Comparison of ENCODE assay signal across 14 cellular contexts in the genomic region with DNA sequence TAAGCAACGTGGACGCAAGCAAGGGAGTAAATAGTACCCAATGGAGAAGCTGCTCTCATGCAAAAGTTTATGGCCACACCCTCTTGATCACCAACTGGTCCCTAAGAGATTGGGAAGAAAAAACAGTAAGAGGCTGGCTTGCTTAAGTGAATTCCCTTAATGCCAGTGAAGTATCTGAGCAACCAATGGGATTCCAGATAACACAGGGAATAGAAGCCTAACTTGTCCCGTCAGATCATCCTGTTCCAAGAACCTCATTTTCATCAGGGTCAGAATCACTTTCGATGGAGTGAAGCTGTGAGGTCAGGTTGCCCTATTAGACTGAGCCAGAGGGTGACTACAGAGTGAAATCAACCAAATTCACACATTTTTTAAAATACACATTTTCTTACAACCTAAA.
DNase-seq lines count a peak whose midpoint lies in the region; ATAC-seq and TF ChIP-seq lines count a peak whose summit lies in the region.
"Had no signal": no experiment of that assay in that cellular context is flagged by ENCODE, and none has a peak within 500 bp of the region (broad histone marks: within the 10 kb centered on the region; RNA-seq: fewer than 3 reads in every experiment).

No MANE protein-coding gene starts in this region.

- CTCF ChIA-PET in activated CD4-positive, alpha-beta memory T cell treated with anti-CD3 and anti-CD28 coated beads, Interleukin-2, amount 10 ng/mL, durations not matched to agents 7 days and 5 days (lab: Charles Lee) = interaction anchor here (4.4 kb wide), 1 partner anchor 59 kb away, joined by 18 read pairs; no protein-coding TSS in a partner anchor
- CTCF ChIA-PET in activated CD4-positive, alpha-beta memory T cell treated with anti-CD3 and anti-CD28 coated beads for 36 hours (lab: Charles Lee) = interaction anchor here (0.8 to 0.9 kb wide), 3 partner anchors 10 to 58 kb away, joined by 3 to 4 read pairs (median 3); no protein-coding TSS in a partner anchor

- H3K4me3 ChIP-seq in coronary artery = no peak overlapping the region
- no peak overlapping the region for H3K4me3 ChIP-seq in upper lobe of left lung
- H3K4me3 ChIP-seq: GM23338 had no signal

- H3K27me3 Mint-ChIP-seq in activated CD4-positive, alpha-beta memory T cell treated with anti-CD3 and anti-CD28 coated beads, Interleukin-2, amount 10 ng/mL, durations not matched to agents 7 days and 5 days = no peaks in the 10 kb centered on the region
- no peaks in the 10 kb centered on the region for H3K27me3 Mint-ChIP-seq in activated CD4-positive, alpha-beta memory T cell treated with anti-CD3 and anti-CD28 coated beads for 36 hours
- H3K27me3 Mint-ChIP-seq in mesothelial cell of epicardium (ENCODE audit: low read depth) = no peaks in the 10 kb centered on the region
- H3K27me3 Mint-ChIP-seq: stimulated activated naive CD8-positive, alpha-beta T cell treated with anti-CD3 and anti-CD28 coated beads, Interleukin-15, amount 100 ng/mL, for 72 hours had no signal

- POLR2A ChIA-PET in activated CD4-positive, alpha-beta memory T cell treated with anti-CD3 and anti-CD28 coated beads, Interleukin-2, amount 10 ng/mL, durations not matched to agents 7 days and 5 days (lab: Charles Lee) = interaction anchor here (1.2 to 4.6 kb wide), 9 partner anchors 10 to 141 kb away, joined by 3 to 27 read pairs (median 6); partner anchors contain the start of gene CD47
- POLR2A ChIA-PET in activated CD4-positive, alpha-beta memory T cell treated with anti-CD3 and anti-CD28 coated beads for 36 hours (lab: Charles Lee) = no interaction called here

- no peak overlapping the region for H3K4me3 Mint-ChIP-seq in activated CD4-positive, alpha-beta memory T cell treated with anti-CD3 and anti-CD28 coated beads, Interleukin-2, amount 10 ng/mL, durations not matched to agents 7 days and 5 days
- no peak overlapping the region for H3K4me3 Mint-ChIP-seq in activated CD4-positive, alpha-beta memory T cell treated with anti-CD3 and anti-CD28 coated beads for 36 hours
- no peak overlapping the region for H3K4me3 Mint-ChIP-seq in mesothelial cell of epicardium
- H3K4me3 Mint-ChIP-seq: GM23338 had no signal

- 55 to 63% methylated on average over 4 of the region's 4 CpGs for WGBS in upper lobe of left lung, 2 donors

- DNase-seq in activated CD4-positive, alpha-beta memory T cell treated with anti-CD3 and anti-CD28 coated beads, Interleukin-2, amount 10 ng/mL, durations not matched to agents 7 days and 5 days = no peak
- DNase-seq in activated CD4-positive, alpha-beta memory T cell treated with anti-CD3 and anti-CD28 coated beads for 36 hours = no peak
- DNase-seq in coronary artery (ENCODE audit: low spot score) (no peak), mesothelial cell of epicardium (ENCODE audit: low spot score in 2 of 2, unreplicated experiment in 2 of 2) (no peak), upper lobe of left lung (no peak), DMS153 (lab: John Stamatoyannopoulos, UW) (no peak)
- no peak for DNase-seq in stimulated activated naive CD8-positive, alpha-beta T cell treated with anti-CD3 and anti-CD28 coated beads, Interleukin-15, Interleukin-2, amounts not matched to agents 100 U/mL and 50 U/mL, for 24 hours
- DNase-seq: activated effector memory CD4-positive, alpha-beta T cell treated with anti-CD3 and anti-CD28 coated beads, Interleukin-2, amount 50 U/mL, for 16 hours; posterior cingulate gyrus; stimulated activated CD4-positive, alpha-beta T cell treated with anti-CD3 and anti-CD28 coated beads, Interleukin-4, amount 100 ng/mL, for 4 hours; stimulated activated naive CD8-positive, alpha-beta T cell treated with anti-CD3 and anti-CD28 coated beads, Interleukin-15, amount 100 ng/mL, for 72 hours had no signal

- TF ChIP-seq POLR2A in upper lobe of left lung (IDR thresholded peaks at IDR 0.05) = no peak

- ATAC-seq in upper lobe of left lung (ENCODE audit: low FRiP score in 2 of 2) = no peak
- no peak for ATAC-seq in GM18498 (IDR thresholded peaks at IDR 0.05; ENCODE audit: unreplicated experiment)
- no peak for ATAC-seq in stimulated activated naive CD8-positive, alpha-beta T cell treated with anti-CD3 and anti-CD28 coated beads, Interleukin-15, Interleukin-2, amounts not matched to agents 100 U/mL and 50 U/mL, for 24 hours
- ATAC-seq: GM23338; stimulated activated naive CD8-positive, alpha-beta T cell treated with anti-CD3 and anti-CD28 coated beads, Interleukin-15, amount 100 ng/mL, for 72 hours had no signal

- H3K9me3 ChIP-seq in upper lobe of left lung = no peaks in the 10 kb centered on the region

- H3K27ac ChIP-seq in coronary artery (peak overlapping the region; percentile 45 to 61), upper lobe of left lung (peak overlapping the region; percentile 73 to 77 (median 74))
- H3K27ac ChIP-seq: 22Rv1 had no signal

- H3K27ac Mint-ChIP-seq in activated CD4-positive, alpha-beta memory T cell treated with anti-CD3 and anti-CD28 coated beads, Interleukin-2, amount 10 ng/mL, durations not matched to agents 7 days and 5 days = peak overlapping the region; percentile 38
- H3K27ac Mint-ChIP-seq in activated CD4-positive, alpha-beta memory T cell treated with anti-CD3 and anti-CD28 coated beads for 36 hours = no peak overlapping the region
- H3K27ac Mint-ChIP-seq in mesothelial cell of epicardium = peak overlapping the region; percentile 88
- H3K27ac Mint-ChIP-seq: GM23338 had no signal

- no peaks in the 10 kb centered on the region for H3K27me3 ChIP-seq in upper lobe of left lung

- TF ChIP-seq CTCF in coronary artery (IDR thresholded peaks at IDR 0.05) (no peak), mesothelial cell of epicardium (IDR thresholded peaks at IDR 0.05; ENCODE audit: unreplicated experiment) (no peak), upper lobe of left lung (IDR thresholded peaks at IDR 0.05) (no peak)

- intact Hi-C loops in activated CD4-positive, alpha-beta memory T cell treated with anti-CD3 and anti-CD28 coated beads for 36 hours (cut with micrococcal nuclease) = loop anchor here (5.0 kb wide), 2 partner anchors 101 to 141 kb away; no protein-coding TSS in a partner anchor

- H3K4me1 ChIP-seq in upper lobe of left lung = peaks cover 29 to 49% (median 40%) of the 10 kb centered on the region in 4 donors

- TF ChIP-seq EP300 in upper lobe of left lung (IDR thresholded peaks at IDR 0.05) = no peak

- H3K9me3 Mint-ChIP-seq in activated CD4-positive, alpha-beta memory T cell treated with anti-CD3 and anti-CD28 coated beads, Interleukin-2, amount 10 ng/mL, durations not matched to agents 7 days and 5 days = peaks cover 2% of the 10 kb centered on the region
- no peaks in the 10 kb centered on the region for H3K9me3 Mint-ChIP-seq in activated CD4-positive, alpha-beta memory T cell treated with anti-CD3 and anti-CD28 coated beads for 36 hours
- H3K9me3 Mint-ChIP-seq in mesothelial cell of epicardium = no peaks in the 10 kb centered on the region
- H3K9me3 Mint-ChIP-seq: GM23338 had no signal

- peaks cover 45% of the 10 kb centered on the region for H3K4me1 Mint-ChIP-seq in activated CD4-positive, alpha-beta memory T cell treated with anti-CD3 and anti-CD28 coated beads, Interleukin-2, amount 10 ng/mL, durations not matched to agents 7 days and 5 days
- peaks cover 35% of the 10 kb centered on the region for H3K4me1 Mint-ChIP-seq in activated CD4-positive, alpha-beta memory T cell treated with anti-CD3 and anti-CD28 coated beads for 36 hours (ENCODE audit: low read depth)
- H3K4me1 Mint-ChIP-seq in mesothelial cell of epicardium = peaks cover 69% of the 10 kb centered on the region

- no peaks in the 10 kb centered on the region for H3K36me3 ChIP-seq in upper lobe of left lung

- H3K36me3 Mint-ChIP-seq in activated CD4-positive, alpha-beta memory T cell treated with anti-CD3 and anti-CD28 coated beads, Interleukin-2, amount 10 ng/mL, durations not matched to agents 7 days and 5 days (ENCODE audit: low read depth) = peaks cover 9% of the 10 kb centered on the region
- no peaks in the 10 kb centered on the region for H3K36me3 Mint-ChIP-seq in activated CD4-positive, alpha-beta memory T cell treated with anti-CD3 and anti-CD28 coated beads for 36 hours
- H3K36me3 Mint-ChIP-seq in mesothelial cell of epicardium = no peaks in the 10 kb centered on the region
